1 cellular context compared by ENCODE assay signal in the genomic region with DNA sequence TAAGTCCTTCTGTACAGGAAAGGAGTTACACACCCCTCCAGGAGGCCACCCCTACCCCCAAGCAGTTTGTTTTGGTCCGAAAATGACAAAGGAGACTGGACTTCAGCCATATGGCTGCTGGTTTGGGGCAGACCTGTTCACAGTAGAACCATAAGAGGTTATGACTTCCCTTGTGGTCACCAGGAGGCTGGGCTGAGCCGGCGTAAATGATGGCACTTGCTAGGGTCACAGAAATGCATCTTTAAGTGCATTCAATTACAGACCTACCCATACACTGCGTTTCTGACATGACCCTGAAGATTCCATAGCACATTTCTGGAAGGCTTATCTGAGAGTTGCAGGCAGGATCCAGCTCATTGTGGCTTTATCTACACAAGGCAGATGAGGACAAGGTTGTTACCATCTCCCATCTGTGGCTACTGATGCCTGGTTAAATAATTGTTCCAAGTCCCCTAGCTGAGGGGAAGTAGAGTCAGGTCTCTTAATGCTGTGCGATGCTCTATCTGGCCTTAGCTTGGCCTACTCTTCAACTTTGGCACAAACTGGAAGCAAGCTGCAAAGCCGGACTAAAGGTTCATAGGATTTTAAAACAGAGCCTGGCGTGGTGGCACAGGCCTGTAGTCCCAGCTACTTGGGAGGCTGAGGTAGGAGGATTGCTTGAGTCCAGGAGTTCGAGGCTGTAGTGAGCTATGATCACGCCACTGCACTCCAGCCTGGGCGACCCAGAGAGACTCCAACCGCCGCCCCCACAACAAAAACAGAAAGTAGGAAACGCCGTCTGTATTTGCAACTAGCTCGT.
TF ChIP-seq lines count a peak whose summit lies in the region.

No MANE protein-coding gene starts in this region.

TF ChIP-seq in WTC11, 78 proteins besides CTCF, POLR2A, EP300 and RAD21 (continued from another document):
- TF ChIP-seq, protein P1, sequence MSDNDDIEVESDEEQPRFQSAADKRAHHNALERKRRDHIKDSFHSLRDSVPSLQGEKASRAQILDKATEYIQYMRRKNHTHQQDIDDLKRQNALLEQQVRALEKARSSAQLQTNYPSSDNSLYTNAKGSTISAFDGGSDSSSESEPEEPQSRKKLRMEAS (CRISPR knock-in tag; IDR thresholded peaks at IDR 0.05): no peak
- TF ChIP-seq, protein P2, sequence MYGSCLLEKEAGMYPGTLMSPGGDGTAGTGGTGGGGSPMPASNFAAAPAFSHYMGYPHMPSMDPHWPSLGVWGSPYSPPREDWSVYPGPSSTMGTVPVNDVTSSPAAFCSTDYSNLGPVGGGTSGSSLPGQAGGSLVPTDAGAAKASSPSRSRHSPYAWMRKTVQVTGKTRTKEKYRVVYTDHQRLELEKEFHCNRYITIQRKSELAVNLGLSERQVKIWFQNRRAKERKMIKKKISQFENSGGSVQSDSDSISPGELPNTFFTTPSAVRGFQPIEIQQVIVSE (CRISPR knock-in tag; IDR thresholded peaks at IDR 0.05; ENCODE audit: borderline replicate concordance): no peak
- TF ChIP-seq TEAD4 (CRISPR knock-in tag; IDR thresholded peaks at IDR 0.05) (no peak), NFYB (CRISPR knock-in tag; conservative IDR thresholded peaks at IDR 0.05; ENCODE audit: low read depth) (no peak), ATF1 (CRISPR knock-in tag; IDR thresholded peaks at IDR 0.05) (no peak), RORB (CRISPR knock-in tag; IDR thresholded peaks at IDR 0.05) (no peak), ZNF138 (CRISPR knock-in tag; conservative IDR thresholded peaks at IDR 0.05) (no peak), MYBL2 (CRISPR knock-in tag; IDR thresholded peaks at IDR 0.05) (no peak), FOXK1 (CRISPR knock-in tag; IDR thresholded peaks at IDR 0.05) (no peak)
- TF ChIP-seq, protein P3, sequence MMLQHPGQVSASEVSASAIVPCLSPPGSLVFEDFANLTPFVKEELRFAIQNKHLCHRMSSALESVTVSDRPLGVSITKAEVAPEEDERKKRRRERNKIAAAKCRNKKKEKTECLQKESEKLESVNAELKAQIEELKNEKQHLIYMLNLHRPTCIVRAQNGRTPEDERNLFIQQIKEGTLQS (CRISPR knock-in tag; conservative IDR thresholded peaks at IDR 0.05): no peak
- TF ChIP-seq, protein P4, sequence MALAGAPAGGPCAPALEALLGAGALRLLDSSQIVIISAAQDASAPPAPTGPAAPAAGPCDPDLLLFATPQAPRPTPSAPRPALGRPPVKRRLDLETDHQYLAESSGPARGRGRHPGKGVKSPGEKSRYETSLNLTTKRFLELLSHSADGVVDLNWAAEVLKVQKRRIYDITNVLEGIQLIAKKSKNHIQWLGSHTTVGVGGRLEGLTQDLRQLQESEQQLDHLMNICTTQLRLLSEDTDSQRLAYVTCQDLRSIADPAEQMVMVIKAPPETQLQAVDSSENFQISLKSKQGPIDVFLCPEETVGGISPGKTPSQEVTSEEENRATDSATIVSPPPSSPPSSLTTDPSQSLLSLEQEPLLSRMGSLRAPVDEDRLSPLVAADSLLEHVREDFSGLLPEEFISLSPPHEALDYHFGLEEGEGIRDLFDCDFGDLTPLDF (CRISPR knock-in tag; IDR thresholded peaks at IDR 0.05): no peak
- TF ChIP-seq, protein P5, sequence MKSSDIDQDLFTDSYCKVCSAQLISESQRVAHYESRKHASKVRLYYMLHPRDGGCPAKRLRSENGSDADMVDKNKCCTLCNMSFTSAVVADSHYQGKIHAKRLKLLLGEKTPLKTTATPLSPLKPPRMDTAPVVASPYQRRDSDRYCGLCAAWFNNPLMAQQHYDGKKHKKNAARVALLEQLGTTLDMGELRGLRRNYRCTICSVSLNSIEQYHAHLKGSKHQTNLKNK (CRISPR knock-in tag; IDR thresholded peaks at IDR 0.05): no peak
